ENCODE assay signal across 16 cellular contexts in genomic region chr10:52502237-52502636, GRCh38.
DNase-seq lines count a peak whose midpoint lies in the region; ATAC-seq and TF ChIP-seq lines count a peak whose summit lies in the region.
"Had no signal": no experiment of that assay in that cellular context is flagged by ENCODE, and none has a peak within 500 bp of the region (broad histone marks: within the 10 kb centered on the region; RNA-seq: fewer than 3 reads in every experiment).

No MANE protein-coding gene starts in this region.

- 42 to 66% methylated on average over 2 of the region's 2 CpGs for WGBS in sigmoid colon, 2 donors

- intact Hi-C loops in Panc1 (cut with micrococcal nuclease; ENCODE audit: unreplicated experiment) (no loop called here), sigmoid colon (cut with DNase I) (no loop called here), upper lobe of right lung (cut with DNase I) (no loop called here)

- H3K9me3 ChIP-seq in Panc1 (ENCODE audit: control insufficient read depth, insufficient read depth, low read depth, low read length) (peaks cover 58% of the 10 kb centered on the region), sigmoid colon (no peaks in the 10 kb centered on the region), upper lobe of right lung (no peaks in the 10 kb centered on the region)

- no peak for TF ChIP-seq POLR2A in sigmoid colon (IDR thresholded peaks at IDR 0.05)

- ATAC-seq in Panc1 (no peak), upper lobe of right lung (no peak)
- ATAC-seq: CD8-positive, alpha-beta T cell had no signal

- H3K4me1 ChIP-seq in Panc1 (ENCODE audit: control insufficient read depth, insufficient read depth, low read length) (no peaks in the 10 kb centered on the region), sigmoid colon (no peaks in the 10 kb centered on the region), upper lobe of right lung (no peaks in the 10 kb centered on the region)
- H3K4me1 ChIP-seq: BLaER1 treated with 17β-estradiol and CSF1 and Interleukin-3, amounts not matched to agents 10 nM and 100 nM; Caco-2 had no signal

- TF ChIP-seq CTCF in Panc1 (IDR thresholded peaks at IDR 0.05) (no peak), fibroblast of villous mesenchyme (IDR thresholded peaks at IDR 0.05; ENCODE audit: insufficient read depth, low read depth, low read length) (no peak), sigmoid colon (IDR thresholded peaks at IDR 0.05) (no peak), upper lobe of right lung (IDR thresholded peaks at IDR 0.05) (no peak)

- no TSS peak for BruUV-seq in Panc1 (replicated peaks; lab: Mats Ljungman, UMichigan)

- CTCF ChIA-PET in Panc1 (lab: Charles Lee): no interaction called here

- DNase-seq in M059J (ENCODE audit: low read depth) (peak; percentile 54), Panc1 (ENCODE audit: low read depth, low spot score) (no peak), fibroblast of villous mesenchyme (ENCODE audit: low read depth) (peak; percentile 78), KG1 (lab: John Stamatoyannopoulos, UW) (no peak), sigmoid colon (no peak), upper lobe of right lung (no peak)
- DNase-seq: 8988T; ACHN; Caco-2; Calu3; CD4-positive, alpha-beta T cell; CD8-positive, alpha-beta T cell; DMS79 treated with DMSO at 0.1 percent for 48 hours; GF-D8 had no signal

- TF ChIP-seq EP300 in sigmoid colon (IDR thresholded peaks at IDR 0.05): no peak

- H3K27ac ChIP-seq in Panc1 (ENCODE audit: low read length) (peak overlapping the region; percentile 40; the same call in 1 of the 2 replicates), sigmoid colon (no peak overlapping the region), upper lobe of right lung (no peak overlapping the region)
- H3K27ac ChIP-seq: BLaER1 treated with 17β-estradiol and CSF1 and Interleukin-3, amounts not matched to agents 10 nM and 100 nM; C4-2B had no signal

- in situ Hi-C loops in Panc1 (cut with HindIII; ENCODE audit: low pct_unique_long_range_greater_than_20kb, low sequenced_read_pairs): no loop called here

- H3K36me3 ChIP-seq in Panc1 (ENCODE audit: control insufficient read depth, insufficient read depth, low read length): no peaks in the 10 kb centered on the region
- no peaks in the 10 kb centered on the region for H3K36me3 ChIP-seq in sigmoid colon
- H3K36me3 ChIP-seq in upper lobe of right lung: no peaks in the 10 kb centered on the region

- POLR2A ChIA-PET in Panc1 (lab: Charles Lee): no interaction called here

- no peak overlapping the region for H3K4me3 ChIP-seq in Panc1 (ENCODE audit: low read depth in 2 of 2, low read length in 2 of 2)
- no peak overlapping the region for H3K4me3 ChIP-seq in fibroblast of villous mesenchyme (ENCODE audit: low read depth, low read length)
- no peak overlapping the region for H3K4me3 ChIP-seq in sigmoid colon
- H3K4me3 ChIP-seq in upper lobe of right lung: no peak overlapping the region
- H3K4me3 ChIP-seq: BLaER1 treated with 17β-estradiol and CSF1 and Interleukin-3, amounts not matched to agents 10 nM and 100 nM had no signal

- H3K27me3 ChIP-seq in Panc1 (ENCODE audit: control insufficient read depth, insufficient read depth, low read length): no peaks in the 10 kb centered on the region
- H3K27me3 ChIP-seq in sigmoid colon: no peaks in the 10 kb centered on the region
- no peaks in the 10 kb centered on the region for H3K27me3 ChIP-seq in upper lobe of right lung
- H3K27me3 ChIP-seq: BLaER1 treated with 17β-estradiol and CSF1 and Interleukin-3, amounts not matched to agents 10 nM and 100 nM had no signal

Comparison
In these comparisons a context has a peak if more than half of its experiments do, and no peak if none do; other contexts are left out.
1. DNase-seq: peak in M059J (single experiment) and fibroblast of villous mesenchyme (single experiment); none in Panc1 (single experiment), KG1 (single experiment), sigmoid colon (single experiment) and upper lobe of right lung (single experiment).